ENCODE assay signal across 32 cellular contexts in the genomic region with DNA sequence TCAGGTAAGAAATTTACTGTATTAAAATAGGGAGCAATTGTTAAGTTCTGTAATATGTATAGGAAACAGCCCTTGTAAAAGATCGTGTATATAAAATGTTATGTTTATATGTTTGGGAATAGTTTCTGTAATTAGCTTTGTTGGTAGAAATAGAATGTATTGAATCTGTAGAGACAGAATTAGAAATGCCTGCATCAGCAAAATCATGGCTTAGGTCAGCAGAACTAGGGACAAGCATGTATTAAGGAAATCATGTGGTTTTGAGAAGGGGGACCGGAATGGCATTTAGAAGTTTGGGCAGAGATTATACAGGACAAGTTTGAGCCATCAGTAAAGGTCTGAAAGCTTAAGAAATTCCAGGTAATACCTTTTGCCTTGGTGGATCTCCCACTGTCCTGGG.
"Had no signal": no experiment of that assay in that cellular context is flagged by ENCODE, and none has a peak within 500 bp of the region (broad histone marks: within the 10 kb centered on the region; RNA-seq: fewer than 3 reads in every experiment).

No MANE protein-coding gene starts in this region.

- H3K27ac ChIP-seq: brain microvascular endothelial cell, epithelial cell of prostate, esophagus squamous epithelium, gastroesophageal sphincter, heart right ventricle, hepatocyte, VCaP had no signal

- H3K4me1 ChIP-seq: esophagus squamous epithelium, gastroesophageal sphincter, heart right ventricle had no signal

- DNase-seq: activated CD4-positive, alpha-beta memory T cell treated with anti-CD3 and anti-CD28 coated beads, Interleukin-2, amount 10 ng/mL, durations not matched to agents 7 days and 5 days; activated CD4-positive, alpha-beta T cell treated with anti-CD3 and anti-CD28 coated beads for 1 hour; activated CD4-positive, alpha-beta T cell treated with anti-CD3 and anti-CD28 coated beads for 4 hours; activated CD4-positive, alpha-beta T cell treated with anti-CD3 and anti-CD28 coated beads, Interleukin-2, amount 10 ng/mL, durations not matched to agents 7 days and 5 days; activated CD4-positive, alpha-beta T cell treated with anti-CD3 and anti-CD28 coated beads, Interleukin-2, amount 50 U/mL, for 4 hours; activated CD8-positive, alpha-beta memory T cell treated with anti-CD3 and anti-CD28 coated beads, Interleukin-2, amount 50 U/mL, for 48 hours; activated effector memory CD4-positive, alpha-beta T cell treated with Interleukin-2 at 50 U/mL for 16 hours; activated gamma-delta T cell treated with Interleukin-2 at 50 U/mL for 16 hours; activated naive CD4-positive, alpha-beta T cell treated with anti-CD3 and anti-CD28 coated beads, Interleukin-2, amount 50 U/mL, for 16 hours; activated naive CD4-positive, alpha-beta T cell treated with Interleukin-2 at 50 U/mL for 16 hours; activated T-cell treated with anti-CD3 and anti-CD28 coated beads for 4 hours; activated T-cell treated with anti-CD3 and anti-CD28 coated beads, Interleukin-2, amount 50 U/mL, for 24 hours; activated T-cell treated with anti-CD3 and anti-CD28 coated beads, Interleukin-2, amount 50 U/mL, for 72 hours; amniotic stem cell; anterior cingulate cortex; caudate nucleus; cortex of kidney; dermis blood vessel endothelial cell; effector CD4-positive, alpha-beta T cell; effector memory CD8-positive, alpha-beta T cell; esophagus squamous epithelium; foreskin melanocyte; heart right ventricle; T-helper 9 cell had no signal

- FAIRE-seq: colon, TTC549 had no signal

- H3K36me3 ChIP-seq: brain microvascular endothelial cell, esophagus squamous epithelium, gastroesophageal sphincter, heart right ventricle had no signal

- ATAC-seq: effector memory CD8-positive, alpha-beta T cell; gastroesophageal sphincter; WTC11 had no signal

- H2AFZ ChIP-seq: hepatocyte had no signal

- H3K4me3 ChIP-seq: esophagus squamous epithelium, gastroesophageal sphincter, heart right ventricle, hepatocyte had no signal

- H3K79me2 ChIP-seq: hepatocyte had no signal

- H3K9me3 ChIP-seq: esophagus squamous epithelium, gastroesophageal sphincter, heart right ventricle had no signal

- H3K27me3 ChIP-seq: esophagus squamous epithelium, gastroesophageal sphincter, heart right ventricle, hepatocyte had no signal

- H3K4me2 ChIP-seq: hepatocyte had no signal
